ENCODE assay signal across 19 cellular contexts in the genomic region with DNA sequence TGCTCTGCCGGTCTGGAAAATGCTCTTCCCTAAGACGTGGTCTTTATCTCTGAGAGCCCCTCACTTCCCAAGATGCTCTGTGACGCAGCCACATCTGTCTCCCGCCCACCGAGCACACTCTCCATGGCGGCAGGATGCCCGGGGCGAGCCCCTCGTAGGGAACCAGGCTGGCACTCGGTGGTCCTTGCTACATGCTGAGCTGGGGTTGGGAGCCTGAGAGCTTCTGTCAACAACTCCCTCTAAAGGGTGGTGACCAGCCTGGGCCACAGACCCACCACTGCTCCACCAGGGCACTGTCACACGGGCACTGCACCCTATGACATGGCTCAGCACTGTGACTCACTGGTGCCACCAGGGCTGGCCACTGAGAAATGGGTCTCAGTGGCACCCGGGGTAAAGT.
"Had no signal": no experiment of that assay in that cellular context is flagged by ENCODE, and none has a peak within 500 bp of the region (broad histone marks: within the 10 kb centered on the region; RNA-seq: fewer than 3 reads in every experiment).

No MANE protein-coding gene starts in this region.

- H3K27me3 Mint-ChIP-seq: naive B cell had no signal

- H3K4me3 ChIP-seq: coronary artery, lung, suprapubic skin, tibial artery, upper lobe of left lung, uterus had no signal

- H3K9me3 ChIP-seq: heart left ventricle, neutrophil, suprapubic skin, tibial artery, upper lobe of left lung, uterus had no signal

- H3K36me3 ChIP-seq: uterus had no signal

- H3K9me3 Mint-ChIP-seq: naive B cell, nephron progenitor cell had no signal

- H3K27me3 ChIP-seq: heart left ventricle, suprapubic skin, tibial artery, upper lobe of left lung, uterus had no signal

- H3K36me3 Mint-ChIP-seq: naive B cell had no signal

- DNase-seq: effector CD4-positive, alpha-beta T cell; foreskin melanocyte; hippocampal formation; left colon; left ventricle myocardium superior; mesendoderm; naive B cell; nephron progenitor cell; small intestine; stimulated activated CD4-positive, alpha-beta T cell treated with anti-CD3 and anti-CD28 coated beads, Interleukin-12 subunit alpha, Interleukin-12 subunit beta, amount 100 ng/mL, for 4 hours; stimulated activated naive CD8-positive, alpha-beta T cell treated with anti-CD3 and anti-CD28 coated beads, Interleukin-15, Interleukin-2, amounts not matched to agents 100 U/mL and 50 U/mL, for 24 hours; tibial artery; uterus had no signal

- ATAC-seq: heart left ventricle; left colon; left ventricle myocardium superior; stimulated activated naive CD8-positive, alpha-beta T cell treated with anti-CD3 and anti-CD28 coated beads, Interleukin-15, Interleukin-2, amounts not matched to agents 100 U/mL and 50 U/mL, for 24 hours had no signal

- H3K27ac ChIP-seq: coronary artery, neutrophil, suprapubic skin, tibial artery, upper lobe of left lung, uterus had no signal
